In genomic region chr3:58064923-58065638, GRCh38 we compare ENCODE assay signal across 17 cellular contexts. TPM values are rescaled to one million over a fixed set of nuclear protein-coding genes. Genes with fewer than 3 reads are reported as not detected.
DNase-seq lines count a peak whose midpoint lies in the region; ATAC-seq, FAIRE-seq and TF ChIP-seq lines count a peak whose summit lies in the region.
"Had no signal": no experiment of that assay in that cellular context is flagged by ENCODE, and none has a peak within 500 bp of the region (broad histone marks: within the 10 kb centered on the region; RNA-seq: fewer than 3 reads in every experiment).

No MANE protein-coding gene starts in this region.

- peaks cover 24 to 29% of the 10 kb centered on the region in 2 experiments for H3K4me1 ChIP-seq in K562 (replicated peaks in 1 of 2; ENCODE audit: control insufficient read depth in 2 of 2, insufficient read depth in 2 of 2, low read length in 2 of 2)
- peaks cover 72% of the 10 kb centered on the region for H3K4me1 ChIP-seq in muscle layer of colon (ENCODE audit: insufficient read depth, low read length)
- H3K4me1 ChIP-seq in tibial artery, result peaks cover 0 to 99% (median 67%) of the 10 kb centered on the region in 4 donors

- TF ChIP-seq CTCF in K562 (IDR thresholded peaks at IDR 0.05 in 2 of 3, conservative IDR thresholded peaks at IDR 0.05 in 1 of 3; ENCODE audit: insufficient read depth in 2 of 3, low read depth in 1 of 3, low read length in 3 of 3) (no peak), tibial artery (IDR thresholded peaks at IDR 0.05) (no peak), GM13977 (IDR thresholded peaks at IDR 0.05; ENCODE audit: extremely low read depth, insufficient read depth, missing control alignments) (no peak)

- peak; percentile 29 for DNase-seq in activated CD4-positive, alpha-beta memory T cell treated with anti-CD3 and anti-CD28 coated beads for 36 hours
- no peak for DNase-seq in activated CD4-positive, alpha-beta memory T cell treated with anti-CD3 and anti-CD28 coated beads, Interleukin-2, amount 10 ng/mL, durations not matched to agents 7 days and 5 days
- DNase-seq in K562 (ENCODE audit: extremely low read depth in 1 of 4, low spot score in 3 of 4), result no peak
- no peak for DNase-seq in tibial artery
- no peak for DNase-seq in GM13977 (ENCODE audit: low spot score)
- DNase-seq in GM19240 (ENCODE audit: insufficient read length, low spot score), result no peak
- DNase-seq: activated T-cell treated with anti-CD3 and anti-CD28 coated beads, Interleukin-2, amount 50 U/mL, for 1 hour; effector memory CD8-positive, alpha-beta T cell; GF-D8; islet precursor cell; KBM-7; PC-3; stimulated activated CD4-positive, alpha-beta T cell treated with anti-CD3 and anti-CD28 coated beads, Interleukin-2, amount 100 ng/mL, for 48 hours; T-helper 1 cell had no signal

- no peak overlapping the region for H2AFZ ChIP-seq in K562 (ENCODE audit: low read depth, low read length)

- TF ChIP-seq RAD21 in K562 (CRISPR knock-in tag; conservative IDR thresholded peaks at IDR 0.05 in 1 of 2, IDR thresholded peaks at IDR 0.05 in 1 of 2), result no peak

- H3K36me3 Mint-ChIP-seq in activated CD4-positive, alpha-beta memory T cell treated with anti-CD3 and anti-CD28 coated beads for 36 hours, result no peaks in the 10 kb centered on the region
- H3K36me3 Mint-ChIP-seq in activated CD4-positive, alpha-beta memory T cell treated with anti-CD3 and anti-CD28 coated beads, Interleukin-2, amount 10 ng/mL, durations not matched to agents 7 days and 5 days (ENCODE audit: low read depth), result no peaks in the 10 kb centered on the region

- peaks cover 12% of the 10 kb centered on the region for H3K79me2 ChIP-seq in K562 (ENCODE audit: control insufficient read depth, insufficient read depth, low read length)

- ATAC-seq in K562, result no peak
- ATAC-seq in GM21528 (IDR thresholded peaks at IDR 0.05; ENCODE audit: low FRiP score, unreplicated experiment), result no peak
- ATAC-seq: effector memory CD8-positive, alpha-beta T cell; PC-3 had no signal

- TF ChIP-seq POLR2A in K562 (conservative IDR thresholded peaks at IDR 0.05), result no peak

- WGBS in K562 (ENCODE audit: insufficient coverage, low coverage, missing lambda C conversion rate), result 83% methylated on average over 9 of the region's 10 CpGs

- H3K9ac ChIP-seq in K562 (ENCODE audit: insufficient read depth in 1 of 2, low read depth in 2 of 2, low read length in 2 of 2), result peak overlapping the region in 1 of 2 experiments; percentile 69; a peak in 1 of 4 replicates
- peak overlapping the region; percentile 23 for H3K9ac ChIP-seq in muscle layer of colon (ENCODE audit: low read length)

- no peaks in the 10 kb centered on the region for H3K9me3 ChIP-seq in K562 (replicated peaks; ENCODE audit: control insufficient read depth, insufficient read depth, low read depth, low read length)
- no peaks in the 10 kb centered on the region for H3K9me3 ChIP-seq in muscle layer of colon (ENCODE audit: low read length)
- H3K9me3 ChIP-seq in tibial artery, result no peaks in the 10 kb centered on the region

- no peak overlapping the region for H3K27ac ChIP-seq in K562 (ENCODE audit: extremely low read depth, low read depth, low read length)
- H3K27ac ChIP-seq in muscle layer of colon (ENCODE audit: low read depth, low read length), result peak overlapping the region; percentile 58
- peak overlapping the region; percentile 62 to 77 for H3K27ac ChIP-seq in tibial artery

- H3K27me3 Mint-ChIP-seq in activated CD4-positive, alpha-beta memory T cell treated with anti-CD3 and anti-CD28 coated beads for 36 hours, result no peaks in the 10 kb centered on the region
- no peaks in the 10 kb centered on the region for H3K27me3 Mint-ChIP-seq in activated CD4-positive, alpha-beta memory T cell treated with anti-CD3 and anti-CD28 coated beads, Interleukin-2, amount 10 ng/mL, durations not matched to agents 7 days and 5 days
- H3K27me3 Mint-ChIP-seq: effector memory CD8-positive, alpha-beta T cell had no signal

- peaks cover 5% of the 10 kb centered on the region for H3K9me1 ChIP-seq in K562 (ENCODE audit: control insufficient read depth, insufficient read depth, low read length)

- peaks cover 4% of the 10 kb centered on the region; the same call in 1 of the 2 replicates for H4K20me1 ChIP-seq in K562 (replicated peaks; ENCODE audit: control insufficient read depth, insufficient read depth, low read length)

- H3K27ac Mint-ChIP-seq in activated CD4-positive, alpha-beta memory T cell treated with anti-CD3 and anti-CD28 coated beads for 36 hours, result no peak overlapping the region
- no peak overlapping the region for H3K27ac Mint-ChIP-seq in activated CD4-positive, alpha-beta memory T cell treated with anti-CD3 and anti-CD28 coated beads, Interleukin-2, amount 10 ng/mL, durations not matched to agents 7 days and 5 days

- H3K27me3 ChIP-seq in K562 (ENCODE audit: control insufficient read depth in 2 of 2, insufficient read depth in 2 of 2, low read length in 2 of 2) (no peaks in the 10 kb centered on the region), muscle layer of colon (ENCODE audit: control insufficient read depth in 1 of 2, insufficient read depth in 2 of 2, low read length in 2 of 2) (no peaks in the 10 kb centered on the region), tibial artery (no peaks in the 10 kb centered on the region)

- no peaks in the 10 kb centered on the region for H3K9me3 Mint-ChIP-seq in activated CD4-positive, alpha-beta memory T cell treated with anti-CD3 and anti-CD28 coated beads for 36 hours
- no peaks in the 10 kb centered on the region for H3K9me3 Mint-ChIP-seq in activated CD4-positive, alpha-beta memory T cell treated with anti-CD3 and anti-CD28 coated beads, Interleukin-2, amount 10 ng/mL, durations not matched to agents 7 days and 5 days
- H3K9me3 Mint-ChIP-seq: effector memory CD8-positive, alpha-beta T cell had no signal

- H3K4me1 Mint-ChIP-seq in activated CD4-positive, alpha-beta memory T cell treated with anti-CD3 and anti-CD28 coated beads for 36 hours (ENCODE audit: low read depth), result peaks cover 10% of the 10 kb centered on the region
- peaks cover 2% of the 10 kb centered on the region for H3K4me1 Mint-ChIP-seq in activated CD4-positive, alpha-beta memory T cell treated with anti-CD3 and anti-CD28 coated beads, Interleukin-2, amount 10 ng/mL, durations not matched to agents 7 days and 5 days

- H3K4me3 Mint-ChIP-seq in activated CD4-positive, alpha-beta memory T cell treated with anti-CD3 and anti-CD28 coated beads for 36 hours, result no peak overlapping the region
- no peak overlapping the region for H3K4me3 Mint-ChIP-seq in activated CD4-positive, alpha-beta memory T cell treated with anti-CD3 and anti-CD28 coated beads, Interleukin-2, amount 10 ng/mL, durations not matched to agents 7 days and 5 days
- H3K4me3 Mint-ChIP-seq: effector memory CD8-positive, alpha-beta T cell had no signal

- TF ChIP-seq EP300 in K562 (IDR thresholded peaks at IDR 0.05; ENCODE audit: low read length), result no peak

- FAIRE-seq in K562 (lab: Jason Lieb, UNC), result no peak
- FAIRE-seq: A204.1 had no signal

- BruUV-seq in K562 (replicated peaks; lab: Mats Ljungman, UMichigan), result no TSS peak

- POLR2A ChIA-PET in activated CD4-positive, alpha-beta memory T cell treated with anti-CD3 and anti-CD28 coated beads for 36 hours (lab: Charles Lee), result interaction anchor here (1.3 kb wide), 1 partner anchor 13 kb away, joined by 3 read pairs; no protein-coding TSS in a partner anchor
- POLR2A ChIA-PET in activated CD4-positive, alpha-beta memory T cell treated with anti-CD3 and anti-CD28 coated beads, Interleukin-2, amount 10 ng/mL, durations not matched to agents 7 days and 5 days (lab: Charles Lee), result no interaction called here
- POLR2A ChIA-PET in K562 (lab: Yijun Ruan, JAX), result no interaction called here

- H3K4me2 ChIP-seq in K562 (ENCODE audit: insufficient read depth, low read length), result no peak overlapping the region

- in situ Hi-C loops in K562 (cut with MboI) (no loop called here), GM13977 (cut with MboI; ENCODE audit: low pct_unique_long_range_greater_than_20kb, low sequenced_read_pairs, unreplicated experiment) (no loop called here)

- H3K4me3 ChIP-seq in K562 (no peak overlapping the region), muscle layer of colon (ENCODE audit: low read depth in 1 of 2, low read length in 2 of 2) (no peak overlapping the region), tibial artery (no peak overlapping the region)

- intact Hi-C loops in activated CD4-positive, alpha-beta memory T cell treated with anti-CD3 and anti-CD28 coated beads for 36 hours (cut with micrococcal nuclease), result loop anchor here (5.0 kb wide), 1 partner anchor 43 kb away; no protein-coding TSS in a partner anchor
- intact Hi-C loops in K562 (cut with micrococcal nuclease), result loop anchor here (5.0 kb wide), 1 partner anchor 43 kb away; no protein-coding TSS in a partner anchor
- intact Hi-C loops in tibial artery (cut with DNase I; ENCODE audit: low total_unique reads), result no loop called here

- H3K36me3 ChIP-seq in K562 (ENCODE audit: control insufficient read depth, insufficient read depth, low read length) (no peaks in the 10 kb centered on the region), muscle layer of colon (ENCODE audit: insufficient read depth, low read length) (no peaks in the 10 kb centered on the region), tibial artery (no peaks in the 10 kb centered on the region)

- CTCF ChIA-PET in activated CD4-positive, alpha-beta memory T cell treated with anti-CD3 and anti-CD28 coated beads for 36 hours (lab: Charles Lee), result interaction anchor here (1.3 kb wide), 1 partner anchor 10 kb away, joined by 4 read pairs; no protein-coding TSS in a partner anchor
- CTCF ChIA-PET in activated CD4-positive, alpha-beta memory T cell treated with anti-CD3 and anti-CD28 coated beads, Interleukin-2, amount 10 ng/mL, durations not matched to agents 7 days and 5 days (lab: Charles Lee), result no interaction called here
- CTCF ChIA-PET in K562 (lab: Yijun Ruan, JAX; ENCODE audit: low intra/inter-chr PET ratio), result no interaction called here

RNA-seq across cellular contexts. Expression of gene FLNB, which starts 56.9 kb away (rescaled TPM):
- total RNA-seq in activated CD4-positive, alpha-beta memory T cell treated with anti-CD3 and anti-CD28 coated beads for 36 hours, result 10 to 100 TPM; 23.1 to 26.0 TPM
- 10 to 100 TPM; 33.3 to 37.9 TPM for total RNA-seq in activated CD4-positive, alpha-beta memory T cell treated with anti-CD3 and anti-CD28 coated beads, Interleukin-2, amount 10 ng/mL, durations not matched to agents 7 days and 5 days
- 104 and 176 TPM in 2 replicates for total RNA-seq in K562 (2011; cell fraction: chromatin; rRNA removed; ENCODE audit: low replicate concordance)
- 86.7 and 89.5 TPM in 2 replicates for total RNA-seq in K562 (2011; cell fraction: nucleolus; rRNA removed)
- 74.4 and 75.0 TPM in 2 replicates for total RNA-seq in K562 (2011; cell fraction: nucleoplasm; rRNA removed)
- total RNA-seq in K562 (2014; rRNA removed) (27.6 and 37.5 TPM in 2 replicates), K562 (2014; rRNA removed; fragmentation: Illumina TruSeq; extraction: Trizol) (22.5 and 25.6 TPM in 2 replicates), K562 (2015; rRNA removed; fragmentation: Illumina TruSeq; extraction: Trizol) (27.4 and 27.9 TPM in 2 replicates), K562 (2021) (43.3 and 48.1 TPM in 2 replicates)
- polyA plus RNA-seq in K562 (2011; rRNA removed) (20.3 and 27.7 TPM in 2 replicates), K562 (2014; fragmentation: Illumina TruSeq; extraction: Trizol) (32.2 and 33.4 TPM in 2 replicates), K562 (2014; fragmentation: Nextera tagmentation; extraction: Ambion mirVana) (10 to 100 TPM in 1 of 2 experiments, 1 to 10 TPM in 1; 9.4 to 13.0 TPM), K562 (2014; rRNA removed) (17.0 and 19.0 TPM in 2 replicates)
- 18.4 and 30.1 TPM in 2 replicates for polyA plus RNA-seq in K562 (2011; cell fraction: cytosol; rRNA removed)
- polyA plus RNA-seq in K562 (2011; cell fraction: nucleus; rRNA removed), result 111 and 183 TPM in 2 replicates
- polyA plus RNA-seq in K562 (2012), result 37.0 and 76.9 TPM in 2 replicates
- polyA minus RNA-seq in K562 (2011; rRNA and poly(A)+ RNA removed), result 75.9 and 104 TPM in 2 replicates
- polyA minus RNA-seq in K562 (2011; cell fraction: cytosol; rRNA and poly(A)+ RNA removed), result 66.1 and 94.5 TPM in 2 replicates
- polyA minus RNA-seq in K562 (2011; cell fraction: nucleus; rRNA and poly(A)+ RNA removed), result 56.8 and 166 TPM in 2 replicates
